1 cellular context compared by ENCODE assay signal in the genomic region with DNA sequence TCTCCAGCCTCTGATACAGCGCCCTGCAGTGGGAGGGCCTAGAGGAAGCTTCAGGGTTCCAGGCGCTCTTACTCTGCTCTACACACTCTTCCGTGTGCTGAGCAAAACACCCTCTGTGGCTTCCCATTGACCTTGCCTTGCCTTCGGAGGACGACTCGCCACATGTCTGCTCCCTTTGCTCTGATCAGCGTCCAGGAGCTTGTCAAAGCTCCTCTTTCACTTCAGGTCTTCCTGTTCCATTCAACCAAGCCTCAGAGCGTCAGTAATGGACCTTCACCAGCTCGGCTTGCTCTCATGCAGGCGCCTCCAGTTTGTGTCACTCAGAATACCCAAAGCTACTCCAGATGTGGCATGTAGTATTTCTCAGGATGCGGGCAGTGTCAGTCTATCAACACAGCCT.
TF ChIP-seq lines count a peak whose summit lies in the region.

No MANE protein-coding gene starts in this region.

TF ChIP-seq in WTC11, 78 proteins besides CTCF, POLR2A, EP300 and RAD21 (continued from another document):
- TF ChIP-seq, protein P1, sequence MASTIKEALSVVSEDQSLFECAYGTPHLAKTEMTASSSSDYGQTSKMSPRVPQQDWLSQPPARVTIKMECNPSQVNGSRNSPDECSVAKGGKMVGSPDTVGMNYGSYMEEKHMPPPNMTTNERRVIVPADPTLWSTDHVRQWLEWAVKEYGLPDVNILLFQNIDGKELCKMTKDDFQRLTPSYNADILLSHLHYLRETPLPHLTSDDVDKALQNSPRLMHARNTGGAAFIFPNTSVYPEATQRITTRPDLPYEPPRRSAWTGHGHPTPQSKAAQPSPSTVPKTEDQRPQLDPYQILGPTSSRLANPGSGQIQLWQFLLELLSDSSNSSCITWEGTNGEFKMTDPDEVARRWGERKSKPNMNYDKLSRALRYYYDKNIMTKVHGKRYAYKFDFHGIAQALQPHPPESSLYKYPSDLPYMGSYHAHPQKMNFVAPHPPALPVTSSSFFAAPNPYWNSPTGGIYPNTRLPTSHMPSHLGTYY (CRISPR knock-in tag; IDR thresholded peaks at IDR 0.05) = no peak
- TF ChIP-seq, protein P2, sequence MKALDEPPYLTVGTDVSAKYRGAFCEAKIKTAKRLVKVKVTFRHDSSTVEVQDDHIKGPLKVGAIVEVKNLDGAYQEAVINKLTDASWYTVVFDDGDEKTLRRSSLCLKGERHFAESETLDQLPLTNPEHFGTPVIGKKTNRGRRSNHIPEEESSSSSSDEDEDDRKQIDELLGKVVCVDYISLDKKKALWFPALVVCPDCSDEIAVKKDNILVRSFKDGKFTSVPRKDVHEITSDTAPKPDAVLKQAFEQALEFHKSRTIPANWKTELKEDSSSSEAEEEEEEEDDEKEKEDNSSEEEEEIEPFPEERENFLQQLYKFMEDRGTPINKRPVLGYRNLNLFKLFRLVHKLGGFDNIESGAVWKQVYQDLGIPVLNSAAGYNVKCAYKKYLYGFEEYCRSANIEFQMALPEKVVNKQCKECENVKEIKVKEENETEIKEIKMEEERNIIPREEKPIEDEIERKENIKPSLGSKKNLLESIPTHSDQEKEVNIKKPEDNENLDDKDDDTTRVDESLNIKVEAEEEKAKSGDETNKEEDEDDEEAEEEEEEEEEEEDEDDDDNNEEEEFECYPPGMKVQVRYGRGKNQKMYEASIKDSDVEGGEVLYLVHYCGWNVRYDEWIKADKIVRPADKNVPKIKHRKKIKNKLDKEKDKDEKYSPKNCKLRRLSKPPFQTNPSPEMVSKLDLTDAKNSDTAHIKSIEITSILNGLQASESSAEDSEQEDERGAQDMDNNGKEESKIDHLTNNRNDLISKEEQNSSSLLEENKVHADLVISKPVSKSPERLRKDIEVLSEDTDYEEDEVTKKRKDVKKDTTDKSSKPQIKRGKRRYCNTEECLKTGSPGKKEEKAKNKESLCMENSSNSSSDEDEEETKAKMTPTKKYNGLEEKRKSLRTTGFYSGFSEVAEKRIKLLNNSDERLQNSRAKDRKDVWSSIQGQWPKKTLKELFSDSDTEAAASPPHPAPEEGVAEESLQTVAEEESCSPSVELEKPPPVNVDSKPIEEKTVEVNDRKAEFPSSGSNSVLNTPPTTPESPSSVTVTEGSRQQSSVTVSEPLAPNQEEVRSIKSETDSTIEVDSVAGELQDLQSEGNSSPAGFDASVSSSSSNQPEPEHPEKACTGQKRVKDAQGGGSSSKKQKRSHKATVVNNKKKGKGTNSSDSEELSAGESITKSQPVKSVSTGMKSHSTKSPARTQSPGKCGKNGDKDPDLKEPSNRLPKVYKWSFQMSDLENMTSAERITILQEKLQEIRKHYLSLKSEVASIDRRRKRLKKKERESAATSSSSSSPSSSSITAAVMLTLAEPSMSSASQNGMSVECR (CRISPR knock-in tag; IDR thresholded peaks at IDR 0.05; ENCODE audit: borderline replicate concordance) = no peak
